Comparison of ENCODE assay signal across 8 cellular contexts in the genomic region with DNA sequence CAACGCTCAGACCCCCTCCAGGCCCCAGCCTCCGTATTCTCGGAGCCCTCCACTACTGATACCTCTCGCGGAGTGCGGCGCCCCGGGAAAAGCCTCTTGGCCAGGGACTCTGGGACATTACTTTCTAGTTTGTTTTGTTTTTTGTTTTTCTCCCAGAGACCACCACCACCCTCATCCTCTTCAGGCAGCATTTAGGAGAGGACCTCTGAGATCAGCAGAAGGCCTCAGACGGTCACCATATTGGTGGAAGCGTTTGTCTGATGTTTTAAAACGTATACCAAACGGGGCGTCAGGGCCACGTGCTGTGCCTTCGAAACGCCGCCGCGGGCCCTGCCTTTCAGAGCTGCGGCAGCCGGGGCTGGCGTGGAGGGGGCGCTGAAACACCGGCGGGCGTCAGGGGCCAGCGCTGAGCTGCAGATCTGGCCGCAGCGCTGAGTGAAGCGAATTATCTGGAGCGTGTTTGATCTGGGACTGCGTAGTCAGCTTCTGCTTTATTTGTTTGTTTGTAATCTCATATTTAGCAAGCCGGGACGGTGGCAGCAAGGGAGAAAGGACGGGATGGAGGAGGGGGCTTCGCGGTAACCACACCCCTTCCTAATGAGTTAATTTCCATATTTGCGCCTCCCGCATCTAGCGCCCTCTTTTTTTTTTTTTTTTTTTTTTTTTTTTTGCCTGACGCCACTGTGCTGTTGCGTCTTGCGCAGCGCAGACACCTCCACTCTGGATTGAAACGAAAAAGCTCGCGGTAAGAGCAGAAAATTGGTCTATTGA. TPM values are rescaled to one million over a fixed set of nuclear protein-coding genes. Genes with fewer than 3 reads are reported as not detected.
DNase-seq lines count a peak whose midpoint lies in the region; ATAC-seq and TF ChIP-seq lines count a peak whose summit lies in the region.

No MANE protein-coding gene starts in this region.

- H3K4me1 Mint-ChIP-seq in osteocyte (ENCODE audit: unreplicated experiment) = peaks cover 20% of the 10 kb centered on the region

- no peak for TF ChIP-seq EP300 in gastroesophageal sphincter (IDR thresholded peaks at IDR 0.05)

- no peaks in the 10 kb centered on the region for H3K36me3 ChIP-seq in gastroesophageal sphincter

- H3K9me3 ChIP-seq in gastroesophageal sphincter = no peaks in the 10 kb centered on the region

- ATAC-seq in GM19035 (IDR thresholded peaks at IDR 0.05; ENCODE audit: unreplicated experiment) (no peak), gastroesophageal sphincter (no peak), HG03354 (IDR thresholded peaks at IDR 0.05; ENCODE audit: poor library complexity, severe bottlenecking, unreplicated experiment) (no peak), HG03520 (IDR thresholded peaks at IDR 0.05; ENCODE audit: unreplicated experiment) (no peak)

- no peaks in the 10 kb centered on the region for H3K9me3 Mint-ChIP-seq in osteocyte (ENCODE audit: unreplicated experiment)

- WGBS in gastroesophageal sphincter (ENCODE audit: low coverage in 1 of 2), 2 donors = 4 to 6% methylated on average over 22 to 35 of the region's 47 CpGs

- H3K4me3 ChIP-seq in gastroesophageal sphincter = peak overlapping the region in 1 of 2 donors; percentile 46

- H3K4me1 ChIP-seq in gastroesophageal sphincter = peaks cover 0 to 29% (median 4%) of the 10 kb centered on the region in 3 donors

- H3K27me3 ChIP-seq in gastroesophageal sphincter = peaks cover 98% of the 10 kb centered on the region

- DNase-seq in ELF-1 (ENCODE audit: low read depth, low spot score) (peak; percentile 82), NCI-H748 treated with DMSO at 0.1 percent for 48 hours (lab: John Stamatoyannopoulos, UW) (peak; percentile 51), erythroblast (lab: John Stamatoyannopoulos, UW) (peak; percentile 15 to 16), osteocyte (ENCODE audit: extremely low spot score, unreplicated experiment) (no peak)

- peaks cover 93% of the 10 kb centered on the region for H3K27me3 Mint-ChIP-seq in osteocyte (ENCODE audit: unreplicated experiment)

- no peak overlapping the region for H3K27ac Mint-ChIP-seq in osteocyte (ENCODE audit: unreplicated experiment)

- H3K4me3 Mint-ChIP-seq in osteocyte (ENCODE audit: unreplicated experiment) = peak overlapping the region; percentile 61

- peak; percentile 36 for TF ChIP-seq CTCF in osteocyte (IDR thresholded peaks at IDR 0.05)
- no peak for TF ChIP-seq CTCF in gastroesophageal sphincter (IDR thresholded peaks at IDR 0.05)

- peak overlapping the region in 1 of 4 donors; percentile 57 for H3K27ac ChIP-seq in gastroesophageal sphincter

- TF ChIP-seq POLR2A in erythroblast (IDR thresholded peaks at IDR 0.05; ENCODE audit: low read length) = no peak
- no peak for TF ChIP-seq POLR2A in gastroesophageal sphincter (IDR thresholded peaks at IDR 0.05)

- H3K36me3 Mint-ChIP-seq in osteocyte (ENCODE audit: unreplicated experiment) = no peaks in the 10 kb centered on the region

RNA-seq across cellular contexts. Expression of a gene that starts 14.8 kb away (rescaled TPM):
- 5.2 and 5.4 TPM in 2 replicates for total RNA-seq in osteocyte
- total RNA-seq in gastroesophageal sphincter = 1 to 10 TPM; 3.1 to 9.9 (median 5.7) TPM
